33 cellular contexts compared by ENCODE assay signal in genomic region chr21:15199414-15199813, GRCh38.
DNase-seq lines count a peak whose midpoint lies in the region; ATAC-seq, FAIRE-seq and TF ChIP-seq lines count a peak whose summit lies in the region.
"Had no signal": no experiment of that assay in that cellular context is flagged by ENCODE, and none has a peak within 500 bp of the region (broad histone marks: within the 10 kb centered on the region; RNA-seq: fewer than 3 reads in every experiment).

No MANE protein-coding gene starts in this region.

- H3K4me2 ChIP-seq in K562 (ENCODE audit: insufficient read depth, low read length): peak overlapping the region; percentile 43; the same call in 1 of the 2 replicates

- H3K4me3 ChIP-seq in K562 (no peak overlapping the region), right cardiac atrium (ENCODE audit: low read length) (no peak overlapping the region), sigmoid colon (no peak overlapping the region)
- H3K4me3 ChIP-seq: ascending aorta, gastrocnemius medialis, mucosa of descending colon, SK-N-MC, testis, uterus had no signal

- no TSS peak for BruUV-seq in K562 (replicated peaks; lab: Mats Ljungman, UMichigan)

- no peak overlapping the region for H3K27ac Mint-ChIP-seq in activated naive CD4-positive, alpha-beta T cell treated with anti-CD3 and anti-CD28 coated beads, Interleukin-2, amount 10 ng/mL, durations not matched to agents 7 days and 5 days
- H3K27ac Mint-ChIP-seq: activated CD4-positive, alpha-beta T cell treated with anti-CD3 and anti-CD28 coated beads for 36 hours; activated naive CD8-positive, alpha-beta T cell treated with anti-CD3 and anti-CD28 coated beads, Interleukin-2, amount 10 ng/mL, durations not matched to agents 7 days and 5 days; CD4-positive, CD25-positive, alpha-beta regulatory T cell; IgD-negative memory B cell; T-helper 1 cell treated with Interleukin-12 subunit alpha and Interleukin-12 subunit beta and Interleukin-4 antibody, amounts not matched to agents 30 μg/mL and 1 μg/mL, for 36 hours had no signal

- CTCF ChIA-PET in K562 (lab: Yijun Ruan, JAX; ENCODE audit: low intra/inter-chr PET ratio): no interaction called here
- CTCF ChIA-PET in activated naive CD4-positive, alpha-beta T cell treated with anti-CD3 and anti-CD28 coated beads, Interleukin-2, amount 10 ng/mL, durations not matched to agents 7 days and 5 days (lab: Charles Lee): no interaction called here

- peak; percentile 75 for FAIRE-seq in K562 (lab: Jason Lieb, UNC)
- FAIRE-seq: endometrium, GM12891, RCC 7860, TTC549 had no signal

- no peak for TF ChIP-seq CTCF in K562 (IDR thresholded peaks at IDR 0.05 in 2 of 3, conservative IDR thresholded peaks at IDR 0.05 in 1 of 3; ENCODE audit: insufficient read depth in 2 of 3, low read depth in 1 of 3, low read length in 3 of 3)
- no peak for TF ChIP-seq CTCF in sigmoid colon (IDR thresholded peaks at IDR 0.05)

- in situ Hi-C loops in K562 (cut with MboI): no loop called here

- peak overlapping the region; percentile 32; the same call in 1 of the 2 replicates for H2AFZ ChIP-seq in K562 (ENCODE audit: low read depth, low read length)
- H2AFZ ChIP-seq: parathyroid adenoma had no signal

- H3K9me1 ChIP-seq in K562 (ENCODE audit: control insufficient read depth, insufficient read depth, low read length): no peaks in the 10 kb centered on the region

- H3K36me3 ChIP-seq in K562 (ENCODE audit: control insufficient read depth, insufficient read depth, low read length): no peaks in the 10 kb centered on the region
- H3K36me3 ChIP-seq in sigmoid colon: no peaks in the 10 kb centered on the region
- H3K36me3 ChIP-seq: ascending aorta, gastrocnemius medialis, uterus had no signal

- intact Hi-C loops in K562 (cut with micrococcal nuclease) (no loop called here), right cardiac atrium (cut with DNase I) (no loop called here), sigmoid colon (cut with DNase I) (no loop called here)

- WGBS in K562 (ENCODE audit: insufficient coverage, low coverage, missing lambda C conversion rate): 4% methylated on average over 4 of the region's 4 CpGs
- 57% methylated on average over 4 of the region's 4 CpGs for WGBS in right cardiac atrium
- WGBS in sigmoid colon, 2 donors: 83 to 90% methylated on average over 4 of the region's 4 CpGs

- TF ChIP-seq POLR2A in K562 (conservative IDR thresholded peaks at IDR 0.05) (no peak), sigmoid colon (IDR thresholded peaks at IDR 0.05) (no peak)

- no peaks in the 10 kb centered on the region for H3K9me3 Mint-ChIP-seq in activated naive CD4-positive, alpha-beta T cell treated with anti-CD3 and anti-CD28 coated beads, Interleukin-2, amount 10 ng/mL, durations not matched to agents 7 days and 5 days
- H3K9me3 Mint-ChIP-seq: activated naive CD8-positive, alpha-beta T cell treated with anti-CD3 and anti-CD28 coated beads, Interleukin-2, amount 10 ng/mL, durations not matched to agents 7 days and 5 days; CD4-positive, CD25-positive, alpha-beta regulatory T cell; IgD-negative memory B cell; T-helper 1 cell treated with Interleukin-12 subunit alpha and Interleukin-12 subunit beta and Interleukin-4 antibody, amounts not matched to agents 30 μg/mL and 1 μg/mL, for 36 hours had no signal

- no peaks in the 10 kb centered on the region for H3K4me1 Mint-ChIP-seq in activated naive CD4-positive, alpha-beta T cell treated with anti-CD3 and anti-CD28 coated beads, Interleukin-2, amount 10 ng/mL, durations not matched to agents 7 days and 5 days
- H3K4me1 Mint-ChIP-seq: activated CD4-positive, alpha-beta T cell treated with anti-CD3 and anti-CD28 coated beads for 36 hours; activated naive CD8-positive, alpha-beta T cell treated with anti-CD3 and anti-CD28 coated beads, Interleukin-2, amount 10 ng/mL, durations not matched to agents 7 days and 5 days; CD4-positive, CD25-positive, alpha-beta regulatory T cell; IgD-negative memory B cell had no signal

- H3K4me1 ChIP-seq in K562 (replicated peaks in 1 of 2; ENCODE audit: control insufficient read depth in 2 of 2, insufficient read depth in 2 of 2, low read length in 2 of 2): peaks cover 0 to 6% of the 10 kb centered on the region in 2 experiments; a peak in 1 of 5 replicates
- H3K4me1 ChIP-seq in right cardiac atrium (ENCODE audit: control insufficient read depth, insufficient read depth, low read length): no peaks in the 10 kb centered on the region
- peaks cover 0 to 25% (median 3%) of the 10 kb centered on the region in 4 donors for H3K4me1 ChIP-seq in sigmoid colon
- H3K4me1 ChIP-seq: ascending aorta, gastrocnemius medialis, parathyroid adenoma, testis, uterus had no signal

- H3K27me3 ChIP-seq in K562 (ENCODE audit: control insufficient read depth in 2 of 2, insufficient read depth in 2 of 2, low read length in 2 of 2) (no peaks in the 10 kb centered on the region), right cardiac atrium (ENCODE audit: control insufficient read depth, insufficient read depth) (no peaks in the 10 kb centered on the region), sigmoid colon (no peaks in the 10 kb centered on the region)
- H3K27me3 ChIP-seq: ascending aorta, gastrocnemius medialis, testis, uterus had no signal

- H3K4me3 Mint-ChIP-seq in activated naive CD4-positive, alpha-beta T cell treated with anti-CD3 and anti-CD28 coated beads, Interleukin-2, amount 10 ng/mL, durations not matched to agents 7 days and 5 days: no peak overlapping the region
- H3K4me3 Mint-ChIP-seq: activated CD4-positive, alpha-beta T cell treated with anti-CD3 and anti-CD28 coated beads for 36 hours; activated naive CD8-positive, alpha-beta T cell treated with anti-CD3 and anti-CD28 coated beads, Interleukin-2, amount 10 ng/mL, durations not matched to agents 7 days and 5 days; CD4-positive, CD25-positive, alpha-beta regulatory T cell; IgD-negative memory B cell; T-helper 1 cell treated with Interleukin-12 subunit alpha and Interleukin-12 subunit beta and Interleukin-4 antibody, amounts not matched to agents 30 μg/mL and 1 μg/mL, for 36 hours had no signal

- TF ChIP-seq EP300 in K562 (IDR thresholded peaks at IDR 0.05; ENCODE audit: low read length) (no peak), sigmoid colon (IDR thresholded peaks at IDR 0.05) (no peak)

- DNase-seq in NCI-H69 (lab: John Stamatoyannopoulos, UW): peak; percentile 60
- DNase-seq in K562 (ENCODE audit: extremely low read depth in 1 of 4, low spot score in 3 of 4): peak in 1 of 4 experiments; percentile 25
- DNase-seq in right cardiac atrium: no peak
- DNase-seq in retina: peak; percentile 56
- no peak for DNase-seq in sigmoid colon
- no peak for DNase-seq in activated naive CD4-positive, alpha-beta T cell treated with anti-CD3 and anti-CD28 coated beads, Interleukin-2, amount 10 ng/mL, durations not matched to agents 7 days and 5 days
- no peak for DNase-seq in NCI-H345 treated with DMSO at 0.1 percent for 48 hours (lab: John Stamatoyannopoulos, UW; ENCODE audit: unreplicated experiment)
- DNase-seq: activated CD4-positive, alpha-beta T cell treated with anti-CD3 and anti-CD28 coated beads for 36 hours; activated CD8-positive, alpha-beta memory T cell treated with anti-CD3 and anti-CD28 coated beads for 24 hours; activated effector memory CD4-positive, alpha-beta T cell treated with Interleukin-2 at 50 U/mL for 16 hours; activated naive CD8-positive, alpha-beta T cell treated with anti-CD3 and anti-CD28 coated beads, Interleukin-2, amount 10 ng/mL, durations not matched to agents 7 days and 5 days; CD4-positive, CD25-positive, alpha-beta regulatory T cell; dermis blood vessel endothelial cell; EL; gastrocnemius medialis; hippocampal formation; mucosa of descending colon; NCI-H1092 treated with DMSO at 0.1 percent for 48 hours; NCI-H187; NCI-H2171 treated with DMSO at 0.1 percent for 48 hours; stimulated activated naive CD4-positive, alpha-beta T cell treated with Interleukin-2 at 50 U/mL for 16 hours; testis; uterus had no signal

- H3K27ac ChIP-seq in K562 (ENCODE audit: extremely low read depth, low read depth, low read length): no peak overlapping the region
- peak overlapping the region; percentile 56 for H3K27ac ChIP-seq in right cardiac atrium (ENCODE audit: low read length)
- peak overlapping the region in 2 of 4 donors; percentile 13 to 41 for H3K27ac ChIP-seq in sigmoid colon
- H3K27ac ChIP-seq: ascending aorta, gastrocnemius medialis, parathyroid adenoma, SK-N-MC, testis, uterus had no signal

- ATAC-seq in K562 (peak; percentile 68), right cardiac atrium (peak; percentile 91)
- ATAC-seq: activated CD4-positive, alpha-beta T cell treated with anti-CD3 and anti-CD28 coated beads for 36 hours; mucosa of descending colon; sciatic nerve had no signal

- no peaks in the 10 kb centered on the region for H4K20me1 ChIP-seq in K562 (replicated peaks; ENCODE audit: control insufficient read depth, insufficient read depth, low read length)

- H3K9me3 ChIP-seq in K562 (replicated peaks; ENCODE audit: control insufficient read depth, insufficient read depth, low read depth, low read length): no peaks in the 10 kb centered on the region
- no peaks in the 10 kb centered on the region for H3K9me3 ChIP-seq in right cardiac atrium (ENCODE audit: control insufficient read depth, low read length)
- H3K9me3 ChIP-seq in sigmoid colon: no peaks in the 10 kb centered on the region
- H3K9me3 ChIP-seq: ascending aorta, gastrocnemius medialis, mucosa of descending colon, testis, uterus had no signal

- H3K36me3 Mint-ChIP-seq in activated naive CD4-positive, alpha-beta T cell treated with anti-CD3 and anti-CD28 coated beads, Interleukin-2, amount 10 ng/mL, durations not matched to agents 7 days and 5 days: no peaks in the 10 kb centered on the region
- H3K36me3 Mint-ChIP-seq: activated naive CD8-positive, alpha-beta T cell treated with anti-CD3 and anti-CD28 coated beads, Interleukin-2, amount 10 ng/mL, durations not matched to agents 7 days and 5 days; CD4-positive, CD25-positive, alpha-beta regulatory T cell; IgD-negative memory B cell had no signal

- H3K27me3 Mint-ChIP-seq in activated naive CD4-positive, alpha-beta T cell treated with anti-CD3 and anti-CD28 coated beads, Interleukin-2, amount 10 ng/mL, durations not matched to agents 7 days and 5 days: no peaks in the 10 kb centered on the region
- H3K27me3 Mint-ChIP-seq: activated CD4-positive, alpha-beta T cell treated with anti-CD3 and anti-CD28 coated beads for 36 hours; CD4-positive, CD25-positive, alpha-beta regulatory T cell had no signal

- H3K79me2 ChIP-seq in K562 (ENCODE audit: control insufficient read depth, insufficient read depth, low read length): no peaks in the 10 kb centered on the region
- H3K79me2 ChIP-seq: parathyroid adenoma had no signal

- POLR2A ChIA-PET in K562 (lab: Yijun Ruan, JAX): interaction anchor here (1.3 kb wide), 1 partner anchor 50 kb away, joined by 4 read pairs; no protein-coding TSS in a partner anchor

- TF ChIP-seq RAD21 in K562 (CRISPR knock-in tag; conservative IDR thresholded peaks at IDR 0.05 in 1 of 2, IDR thresholded peaks at IDR 0.05 in 1 of 2): no peak; a peak in 1 of 4 replicates

- no peak overlapping the region for H3K9ac ChIP-seq in K562 (ENCODE audit: insufficient read depth in 1 of 2, low read depth in 2 of 2, low read length in 2 of 2)
- H3K9ac ChIP-seq: parathyroid adenoma had no signal

TF ChIP-seq in K562, 482 proteins besides CTCF, POLR2A, EP300 and RAD21 (continues in another document):
- TF ChIP-seq FOXK2 (conservative IDR thresholded peaks at IDR 0.05 in 1 of 2, IDR thresholded peaks at IDR 0.05 in 1 of 2; ENCODE audit: low read depth in 2 of 2): 0 out of 4 replicates have a peak, but pooled peaks of 1 of the 2 experiments have one; percentile 19

Comparison
In these comparisons a context has a peak if more than half of its experiments do, and no peak if none do; other contexts are left out.
1. DNase-seq: peak in NCI-H69 (single experiment) and retina (single experiment); none in right cardiac atrium (0 of 3), sigmoid colon (single experiment), activated naive CD4-positive, alpha-beta T cell treated with anti-CD3 and anti-CD28 coated beads, Interleukin-2, amount 10 ng/mL, durations not matched to agents 7 days and 5 days (single experiment) and NCI-H345 treated with DMSO at 0.1 percent for 48 hours (single experiment).